ENCODE assay signal across 8 cellular contexts in genomic region chr20:45934587-45935415, GRCh38. TPM values are rescaled to one million over a fixed set of nuclear protein-coding genes. Genes with fewer than 3 reads are reported as not detected.
A peak's percentile ranks its signal among the peaks of the same experiment; 100 is the strongest.
DNase-seq lines count a peak whose midpoint lies in the region; ATAC-seq and TF ChIP-seq lines count a peak whose summit lies in the region.

Gene PCIF1 (plus strand): TSS chr20:45934683. CDS start chr20:45939000, 4,317 bp downstream.

- peak within 1 kb of the TSS; percentile 93 to 97 (median 97) for H3K4me3 Mint-ChIP-seq in T-cell

- peak within 1 kb of the TSS; percentile 68 for H3K4me3 ChIP-seq in cardiac muscle cell
- H3K4me3 ChIP-seq in transverse colon: peak within 1 kb of the TSS; percentile 66 to 99 (median 84)

- H3K27ac ChIP-seq in adipose tissue (ENCODE audit: low read depth, low read length) (peak within 1 kb of the TSS; percentile 71), cardiac muscle cell (peak within 1 kb of the TSS; percentile 99), transverse colon (peak within 1 kb of the TSS; percentile 97 to 100 (median 99))

- intact Hi-C loops in transverse colon (cut with DNase I; ENCODE audit: low total_unique reads): no loop called here

- H3K4me1 Mint-ChIP-seq in T-cell: peaks cover 21 to 42% (median 31%) of the 10 kb centered on the region in 3 donors

- DNase-seq in GM13976 (ENCODE audit: low spot score) (peak; percentile 99), NCI-H146 (lab: John Stamatoyannopoulos, UW) (peak; percentile 98), T-cell (peak; percentile 94 to 100 (median 97)), cardiac muscle cell (ENCODE audit: low read depth in 1 of 2, low spot score in 1 of 2) (peak; percentile 98 to 99), pons (ENCODE audit: low spot score) (peak; percentile 99), transverse colon (peak; percentile 98)

- H3K27me3 ChIP-seq in cardiac muscle cell (no peaks in the 10 kb centered on the region), transverse colon (no peaks in the 10 kb centered on the region)

- TF ChIP-seq EP300 in transverse colon (IDR thresholded peaks at IDR 0.05; ENCODE audit: low read depth): no peak

- in situ Hi-C loops in GM13976 (cut with MboI; ENCODE audit: low sequenced_read_pairs, unreplicated experiment): no loop called here
- in situ Hi-C loops in transverse colon (cut with MboI; ENCODE audit: low pct_ligation_motif_present in 1 of 4, low pct_unique_long_range_greater_than_20kb in 1 of 4, low sequenced_read_pairs in 3 of 4): no loop called here

- H3K9me3 ChIP-seq in cardiac muscle cell (ENCODE audit: low read depth) (no peaks in the 10 kb centered on the region), transverse colon (no peaks in the 10 kb centered on the region)

- POLR2A ChIA-PET in T-cell (lab: Charles Lee): interaction anchor here (0.6 to 2.4 kb wide), 15 partner anchors 19 to 1742 kb away, joined by 3 to 25 read pairs (median 8); partner anchors contain the start of gene ZSWIM1 (in 1 of the 2)

- no peaks in the 10 kb centered on the region for H3K9me3 Mint-ChIP-seq in T-cell

- peak within 1 kb of the TSS; percentile 95 to 98 for H3K27ac Mint-ChIP-seq in T-cell

- TF ChIP-seq POLR2A in transverse colon (IDR thresholded peaks at IDR 0.05): peak; percentile 95

- H3K4me1 ChIP-seq in cardiac muscle cell (ENCODE audit: low read depth) (peaks cover 4% of the 10 kb centered on the region), transverse colon (peaks cover 7 to 22% (median 10%) of the 10 kb centered on the region in 4 donors)

- TF ChIP-seq CTCF in GM13976 (IDR thresholded peaks at IDR 0.05; ENCODE audit: borderline replicate concordance, control extremely low read depth, extremely low read depth, insufficient read depth, missing control alignments): no peak
- no peak for TF ChIP-seq CTCF in cardiac muscle cell (IDR thresholded peaks at IDR 0.05; ENCODE audit: low read depth, low read length)
- TF ChIP-seq CTCF in transverse colon (IDR thresholded peaks at IDR 0.05): peak in 1 of 5 experiments; percentile 11

- CTCF ChIA-PET in T-cell (lab: Charles Lee): interaction anchor here (0.6 to 1.2 kb wide), 7 partner anchors 17 to 810 kb away, joined by 3 to 15 read pairs (median 4); no protein-coding TSS in a partner anchor

- peaks cover 19% of the 10 kb centered on the region for H3K36me3 Mint-ChIP-seq in T-cell

- no peaks in the 10 kb centered on the region for H3K27me3 Mint-ChIP-seq in T-cell

- ATAC-seq in HG02870 (IDR thresholded peaks at IDR 0.05; ENCODE audit: unreplicated experiment) (peak; percentile 78), T-cell (replicated peaks in 1 of 4) (peak; percentile 81 to 83 (median 82))

- H3K36me3 ChIP-seq in cardiac muscle cell (peaks cover 16% of the 10 kb centered on the region), transverse colon (peaks cover 0 to 23% (median 11%) of the 10 kb centered on the region in 4 donors)

- 0 to 1% (median 0%) methylated on average over 79 to 86 of the region's 102 CpGs for WGBS in adipose tissue, 3 donors
- 0 to 1% methylated on average over 2 to 48 of the region's 102 CpGs for WGBS in transverse colon (ENCODE audit: low coverage in 1 of 2), 2 donors

RNA-seq across cellular contexts. Expression of gene PCIF1, which starts in this region (rescaled TPM):
- total RNA-seq in T-cell: 10 to 100 TPM; 74.4 to 78.7 (median 74.6) TPM
- 10 to 100 TPM; 18.6 to 28.2 (median 25.8) TPM for polyA plus RNA-seq in adipose tissue
- 26.8 and 41.2 TPM in 2 replicates for total RNA-seq in cardiac muscle cell
- polyA plus RNA-seq in cardiac muscle cell: 43.8 and 65.7 TPM in 2 replicates
- total RNA-seq in transverse colon: 10 to 100 TPM; 23.5 to 52.0 (median 32.0) TPM

Comparison
In these comparisons a context has a peak if more than half of its experiments do, and no peak if none do; other contexts are left out.
1. Peak in every context shown above with its lines: DNase-seq, ATAC-seq, H3K4me3 ChIP-seq and H3K27ac ChIP-seq.